In genomic region chr7:30276203-30276900, GRCh38 we compare ENCODE assay signal across 1 cellular context.
TF ChIP-seq lines count a peak whose summit lies in the region.

No MANE protein-coding gene starts in this region.

TF ChIP-seq in HepG2, 621 proteins besides CTCF, POLR2A, EP300 and RAD21 (continued from another document and continues in another):
- TF ChIP-seq ZZZ3 (CRISPR knock-in tag; IDR thresholded peaks at IDR 0.05; ENCODE audit: borderline replicate concordance) (no peak), U2AF2 (IDR thresholded peaks at IDR 0.05; ENCODE audit: low read depth, low read length) (no peak), NR3C1 (CRISPR knock-in tag; IDR thresholded peaks at IDR 0.05) (no peak), ZNF629 (CRISPR knock-in tag; conservative IDR thresholded peaks at IDR 0.05) (no peak), HDAC2 (CRISPR knock-in tag; IDR thresholded peaks at IDR 0.05) (0 out of 2 replicates have a peak, but pooled peaks have one; percentile 15), ZNF33A (CRISPR knock-in tag; IDR thresholded peaks at IDR 0.05; ENCODE audit: borderline replicate concordance) (no peak), SMC3 (IDR thresholded peaks at IDR 0.05; ENCODE audit: low read length) (peak; percentile 90), TP53 (CRISPR knock-in tag; conservative IDR thresholded peaks at IDR 0.05) (no peak), TIGD3 (CRISPR knock-in tag; IDR thresholded peaks at IDR 0.05; ENCODE audit: borderline replicate concordance) (no peak), HNF4A (CRISPR knock-in tag; IDR thresholded peaks at IDR 0.05) (peak; percentile 36; the same call in 1 of the 2 replicates), ATRX (CRISPR knock-in tag; IDR thresholded peaks at IDR 0.05; ENCODE audit: borderline replicate concordance) (no peak), ISL2 (CRISPR knock-in tag; IDR thresholded peaks at IDR 0.05) (0 out of 2 replicates have a peak, but pooled peaks have one; percentile 28), ZNF558 (CRISPR knock-in tag; IDR thresholded peaks at IDR 0.05; ENCODE audit: borderline replicate concordance) (no peak), REPIN1 (CRISPR knock-in tag; IDR thresholded peaks at IDR 0.05; ENCODE audit: borderline replicate concordance, low read depth) (no peak), REL (CRISPR knock-in tag; conservative IDR thresholded peaks at IDR 0.05) (no peak), GATAD2A (CRISPR knock-in tag; IDR thresholded peaks at IDR 0.05) (peak; percentile 13; the same call in 1 of the 2 replicates), ZNF441 (CRISPR knock-in tag; IDR thresholded peaks at IDR 0.05; ENCODE audit: borderline replicate concordance) (no peak), PRDM4 (CRISPR knock-in tag; IDR thresholded peaks at IDR 0.05; ENCODE audit: borderline replicate concordance) (no peak), SSRP1 (CRISPR knock-in tag; IDR thresholded peaks at IDR 0.05) (no peak), YEATS2 (CRISPR knock-in tag; IDR thresholded peaks at IDR 0.05; ENCODE audit: borderline replicate concordance) (0 out of 2 replicates have a peak, but pooled peaks have one; percentile 35), FOXA1 (IDR thresholded peaks at IDR 0.05) (no peak), FOXA1 (CRISPR knock-in tag; IDR thresholded peaks at IDR 0.05) (0 out of 2 replicates have a peak, but pooled peaks have one; percentile 3), ZNF335 (CRISPR knock-in tag; IDR thresholded peaks at IDR 0.05) (0 out of 2 replicates have a peak, but pooled peaks have one; percentile 55), ZMYM4 (CRISPR knock-in tag; IDR thresholded peaks at IDR 0.05) (0 out of 2 replicates have a peak, but pooled peaks have one; percentile 15), CSRNP2 (CRISPR knock-in tag; conservative IDR thresholded peaks at IDR 0.05; ENCODE audit: low read depth) (no peak), ELF3 (CRISPR knock-in tag; IDR thresholded peaks at IDR 0.05) (no peak), NCOR1 (IDR thresholded peaks at IDR 0.05; ENCODE audit: borderline replicate concordance, low read length) (no peak), HCFC1 (IDR thresholded peaks at IDR 0.05; ENCODE audit: low read depth, low read length) (no peak), ARID5B (CRISPR knock-in tag; IDR thresholded peaks at IDR 0.05) (0 out of 2 replicates have a peak, but pooled peaks have one; percentile 8), ZBTB37 (CRISPR knock-in tag; IDR thresholded peaks at IDR 0.05) (no peak), RFXANK (CRISPR knock-in tag; IDR thresholded peaks at IDR 0.05) (no peak), STAG1 (CRISPR knock-in tag; IDR thresholded peaks at IDR 0.05) (peak; percentile 86), MAF1 (CRISPR knock-in tag; IDR thresholded peaks at IDR 0.05; ENCODE audit: borderline replicate concordance) (no peak), ZNF451 (CRISPR knock-in tag; IDR thresholded peaks at IDR 0.05) (no peak), ARHGAP35 (CRISPR knock-in tag; IDR thresholded peaks at IDR 0.05; ENCODE audit: borderline replicate concordance) (no peak), XRCC5 (optimal IDR thresholded peaks at IDR 0.05; ENCODE audit: low read length) (peak; percentile 38), MIXL1 (CRISPR knock-in tag; IDR thresholded peaks at IDR 0.05) (peak; percentile 39; the same call in 1 of the 2 replicates), NFKB2 (CRISPR knock-in tag; IDR thresholded peaks at IDR 0.05; ENCODE audit: borderline replicate concordance) (no peak), AFF4 (CRISPR knock-in tag; IDR thresholded peaks at IDR 0.05) (no peak), RXRB (CRISPR knock-in tag; IDR thresholded peaks at IDR 0.05; ENCODE audit: borderline replicate concordance) (peak; percentile 38; the same call in 1 of the 2 replicates), NFATC3 (CRISPR knock-in tag; IDR thresholded peaks at IDR 0.05) (no peak)
- TF ChIP-seq, protein P1, sequence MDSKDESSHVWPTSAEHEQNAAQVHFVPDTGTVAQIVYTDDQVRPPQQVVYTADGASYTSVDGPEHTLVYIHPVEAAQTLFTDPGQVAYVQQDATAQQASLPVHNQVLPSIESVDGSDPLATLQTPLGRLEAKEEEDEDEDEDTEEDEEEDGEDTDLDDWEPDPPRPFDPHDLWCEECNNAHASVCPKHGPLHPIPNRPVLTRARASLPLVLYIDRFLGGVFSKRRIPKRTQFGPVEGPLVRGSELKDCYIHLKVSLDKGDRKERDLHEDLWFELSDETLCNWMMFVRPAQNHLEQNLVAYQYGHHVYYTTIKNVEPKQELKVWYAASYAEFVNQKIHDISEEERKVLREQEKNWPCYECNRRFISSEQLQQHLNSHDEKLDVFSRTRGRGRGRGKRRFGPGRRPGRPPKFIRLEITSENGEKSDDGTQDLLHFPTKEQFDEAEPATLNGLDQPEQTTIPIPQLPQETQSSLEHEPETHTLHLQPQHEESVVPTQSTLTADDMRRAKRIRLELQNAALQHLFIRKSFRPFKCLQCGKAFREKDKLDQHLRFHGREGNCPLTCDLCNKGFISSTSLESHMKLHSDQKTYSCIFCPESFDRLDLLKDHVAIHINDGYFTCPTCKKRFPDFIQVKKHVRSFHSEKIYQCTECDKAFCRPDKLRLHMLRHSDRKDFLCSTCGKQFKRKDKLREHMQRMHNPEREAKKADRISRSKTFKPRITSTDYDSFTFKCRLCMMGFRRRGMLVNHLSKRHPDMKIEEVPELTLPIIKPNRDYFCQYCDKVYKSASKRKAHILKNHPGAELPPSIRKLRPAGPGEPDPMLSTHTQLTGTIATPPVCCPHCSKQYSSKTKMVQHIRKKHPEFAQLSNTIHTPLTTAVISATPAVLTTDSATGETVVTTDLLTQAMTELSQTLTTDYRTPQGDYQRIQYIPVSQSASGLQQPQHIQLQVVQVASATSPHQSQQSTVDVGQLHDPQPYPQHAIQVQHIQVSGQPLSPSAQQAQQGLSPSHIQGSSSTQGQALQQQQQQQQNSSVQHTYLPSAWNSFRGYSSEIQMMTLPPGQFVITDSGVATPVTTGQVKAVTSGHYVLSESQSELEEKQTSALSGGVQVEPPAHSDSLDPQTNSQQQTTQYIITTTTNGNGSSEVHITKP (CRISPR knock-in tag; IDR thresholded peaks at IDR 0.05; ENCODE audit: low read depth), result no peak
- TF ChIP-seq, protein P2, sequence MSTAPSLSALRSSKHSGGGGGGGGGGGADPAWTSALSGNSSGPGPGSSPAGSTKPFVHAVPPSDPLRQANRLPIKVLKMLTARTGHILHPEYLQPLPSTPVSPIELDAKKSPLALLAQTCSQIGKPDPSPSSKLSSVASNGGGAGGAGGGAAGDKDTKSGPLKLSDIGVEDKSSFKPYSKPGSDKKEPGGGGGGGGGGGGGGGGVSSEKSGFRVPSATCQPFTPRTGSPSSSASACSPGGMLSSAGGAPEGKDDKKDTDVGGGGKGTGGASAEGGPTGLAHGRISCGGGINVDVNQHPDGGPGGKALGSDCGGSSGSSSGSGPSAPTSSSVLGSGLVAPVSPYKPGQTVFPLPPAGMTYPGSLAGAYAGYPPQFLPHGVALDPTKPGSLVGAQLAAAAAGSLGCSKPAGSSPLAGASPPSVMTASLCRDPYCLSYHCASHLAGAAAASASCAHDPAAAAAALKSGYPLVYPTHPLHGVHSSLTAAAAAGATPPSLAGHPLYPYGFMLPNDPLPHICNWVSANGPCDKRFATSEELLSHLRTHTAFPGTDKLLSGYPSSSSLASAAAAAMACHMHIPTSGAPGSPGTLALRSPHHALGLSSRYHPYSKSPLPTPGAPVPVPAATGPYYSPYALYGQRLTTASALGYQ (CRISPR knock-in tag; IDR thresholded peaks at IDR 0.05), result no peak
